15 cellular contexts compared by ENCODE assay signal in genomic region chr3:6542795-6543194, GRCh38.
"Had no signal": no experiment of that assay in that cellular context is flagged by ENCODE, and none has a peak within 500 bp of the region (broad histone marks: within the 10 kb centered on the region; RNA-seq: fewer than 3 reads in every experiment).

No MANE protein-coding gene starts in this region.

- DNase-seq: activated CD4-positive, alpha-beta memory T cell treated with anti-CD3 and anti-CD28 coated beads for 36 hours; activated CD4-positive, alpha-beta T cell treated with anti-CD3 and anti-CD28 coated beads for 36 hours; activated CD8-positive, alpha-beta memory T cell treated with anti-CD3 and anti-CD28 coated beads, Interleukin-2, amount 10 ng/mL, durations not matched to agents 7 days and 5 days; activated naive CD4-positive, alpha-beta T cell treated with anti-CD3 and anti-CD28 coated beads, Interleukin-2, amount 50 U/mL, for 16 hours; activated T-cell treated with anti-CD3 and anti-CD28 coated beads, Interleukin-2, amount 50 U/mL, for 24 hours; dorsolateral prefrontal cortex; endodermal cell; gastrocnemius medialis; heart right ventricle; naive B cell; pancreas; stimulated activated CD4-positive, alpha-beta T cell treated with anti-CD3 and anti-CD28 coated beads, Interleukin-1b, Interleukin-23, amount 100 ng/mL, for 48 hours; stimulated activated naive CD8-positive, alpha-beta T cell treated with anti-CD3 and anti-CD28 coated beads, Interleukin-15, amount 100 ng/mL, for 72 hours had no signal

- H3K4me3 Mint-ChIP-seq: activated CD4-positive, alpha-beta memory T cell treated with anti-CD3 and anti-CD28 coated beads for 36 hours; activated CD4-positive, alpha-beta T cell treated with anti-CD3 and anti-CD28 coated beads for 36 hours; activated CD8-positive, alpha-beta memory T cell treated with anti-CD3 and anti-CD28 coated beads, Interleukin-2, amount 10 ng/mL, durations not matched to agents 7 days and 5 days; activated T-cell treated with anti-CD3 and anti-CD28 coated beads, Interleukin-2, amount 50 U/mL, for 24 hours; endodermal cell; naive B cell; stimulated activated naive CD8-positive, alpha-beta T cell treated with anti-CD3 and anti-CD28 coated beads, Interleukin-15, amount 100 ng/mL, for 72 hours; type B pancreatic cell had no signal

- H3K27me3 Mint-ChIP-seq: activated CD4-positive, alpha-beta memory T cell treated with anti-CD3 and anti-CD28 coated beads for 36 hours; activated CD4-positive, alpha-beta T cell treated with anti-CD3 and anti-CD28 coated beads for 36 hours; activated CD8-positive, alpha-beta memory T cell treated with anti-CD3 and anti-CD28 coated beads, Interleukin-2, amount 10 ng/mL, durations not matched to agents 7 days and 5 days; activated T-cell treated with anti-CD3 and anti-CD28 coated beads, Interleukin-2, amount 50 U/mL, for 24 hours; naive B cell; stimulated activated naive CD8-positive, alpha-beta T cell treated with anti-CD3 and anti-CD28 coated beads, Interleukin-15, amount 100 ng/mL, for 72 hours; type B pancreatic cell had no signal

- H3K4me1 ChIP-seq: gastrocnemius medialis, heart right ventricle, pancreas had no signal

- H3K9me3 ChIP-seq: gastrocnemius medialis, pancreas had no signal

- H3K4me3 ChIP-seq: dorsolateral prefrontal cortex, gastrocnemius medialis, heart right ventricle, pancreas had no signal

- H3K36me3 Mint-ChIP-seq: activated CD4-positive, alpha-beta memory T cell treated with anti-CD3 and anti-CD28 coated beads for 36 hours; activated CD8-positive, alpha-beta memory T cell treated with anti-CD3 and anti-CD28 coated beads, Interleukin-2, amount 10 ng/mL, durations not matched to agents 7 days and 5 days had no signal

- ATAC-seq: activated CD4-positive, alpha-beta T cell treated with anti-CD3 and anti-CD28 coated beads for 36 hours; activated CD8-positive, alpha-beta memory T cell treated with anti-CD3 and anti-CD28 coated beads, Interleukin-2, amount 10 ng/mL, durations not matched to agents 7 days and 5 days; gastrocnemius medialis; heart right ventricle; left lobe of liver; stimulated activated naive CD8-positive, alpha-beta T cell treated with anti-CD3 and anti-CD28 coated beads, Interleukin-15, amount 100 ng/mL, for 72 hours had no signal

- H3K36me3 ChIP-seq: gastrocnemius medialis, heart right ventricle, pancreas had no signal

- H3K27ac Mint-ChIP-seq: activated CD4-positive, alpha-beta memory T cell treated with anti-CD3 and anti-CD28 coated beads for 36 hours; activated CD4-positive, alpha-beta T cell treated with anti-CD3 and anti-CD28 coated beads for 36 hours; activated CD8-positive, alpha-beta memory T cell treated with anti-CD3 and anti-CD28 coated beads, Interleukin-2, amount 10 ng/mL, durations not matched to agents 7 days and 5 days; activated T-cell treated with anti-CD3 and anti-CD28 coated beads, Interleukin-2, amount 50 U/mL, for 24 hours; endodermal cell; stimulated activated naive CD8-positive, alpha-beta T cell treated with anti-CD3 and anti-CD28 coated beads, Interleukin-15, amount 100 ng/mL, for 72 hours; type B pancreatic cell had no signal

- H3K4me1 Mint-ChIP-seq: activated CD4-positive, alpha-beta T cell treated with anti-CD3 and anti-CD28 coated beads for 36 hours; activated CD8-positive, alpha-beta memory T cell treated with anti-CD3 and anti-CD28 coated beads, Interleukin-2, amount 10 ng/mL, durations not matched to agents 7 days and 5 days; naive B cell; stimulated activated naive CD8-positive, alpha-beta T cell treated with anti-CD3 and anti-CD28 coated beads, Interleukin-15, amount 100 ng/mL, for 72 hours had no signal
